In genomic region chr11:8564526-8564925, GRCh38 we compare ENCODE assay signal across 38 cellular contexts.
"Had no signal": no experiment of that assay in that cellular context is flagged by ENCODE, and none has a peak within 500 bp of the region (broad histone marks: within the 10 kb centered on the region; RNA-seq: fewer than 3 reads in every experiment).

No MANE protein-coding gene starts in this region.

- FAIRE-seq: endometrium, frontal cortex, islet of Langerhans, urothelium cell line had no signal

- H3K4me3 ChIP-seq: adrenal gland, cardiac muscle cell, colonic mucosa, esophagus squamous epithelium, ovary, skin epidermis, testis, transverse colon had no signal

- H3K4me1 ChIP-seq: colonic mucosa, testis, transverse colon had no signal

- H3K27me3 ChIP-seq: adrenal gland, cardiac muscle cell, colonic mucosa, esophagus squamous epithelium, ovary, testis, transverse colon had no signal

- H3K27ac ChIP-seq: adrenal gland, cardiac muscle cell, colonic mucosa, epithelial cell of prostate, esophagus squamous epithelium, ovary, skin epidermis, testis, transverse colon, WERI-Rb-1 had no signal

- H3K36me3 ChIP-seq: adrenal gland, cardiac muscle cell, colonic mucosa, esophagus squamous epithelium, ovary, transverse colon, WERI-Rb-1 had no signal

- H3K9me3 ChIP-seq: adrenal gland, colonic mucosa, ovary, testis had no signal

- H3K27ac Mint-ChIP-seq: activated naive CD4-positive, alpha-beta T cell treated with anti-CD3 and anti-CD28 coated beads for 36 hours; activated naive CD8-positive, alpha-beta T cell treated with anti-CD3 and anti-CD28 coated beads for 36 hours; activated T-helper 1 cell treated with anti-CD3 and anti-CD28 coated beads, Interleukin-12 subunit alpha, Interleukin-12 subunit beta, Interleukin-2, Interleukin-4 antibody, amounts not matched to agents 30 ng/mL and 10 ng/mL and 1 ng/mL, durations not matched to agents 14 hours and 24 hours and 36 hours; brain; mesothelial cell of epicardium; nephron progenitor cell; progenitor cell of endocrine pancreas had no signal

- H3K36me3 Mint-ChIP-seq: activated naive CD8-positive, alpha-beta T cell treated with anti-CD3 and anti-CD28 coated beads for 36 hours had no signal

- ATAC-seq: activated CD4-positive, CD25-positive, alpha-beta regulatory T cell treated with anti-CD3 and anti-CD28 coated beads, Interleukin-2, amount 50 U/mL, for 24 hours; sciatic nerve; stimulated activated naive CD8-positive, alpha-beta T cell treated with anti-CD3 and anti-CD28 coated beads, Interleukin-15, Interleukin-2, amounts not matched to agents 100 U/mL and 50 U/mL, for 24 hours had no signal

- H3K27me3 Mint-ChIP-seq: naive B cell, progenitor cell of endocrine pancreas had no signal

- H3K4me3 Mint-ChIP-seq: activated naive CD4-positive, alpha-beta T cell treated with anti-CD3 and anti-CD28 coated beads for 36 hours; activated naive CD8-positive, alpha-beta T cell treated with anti-CD3 and anti-CD28 coated beads for 36 hours; activated T-helper 1 cell treated with anti-CD3 and anti-CD28 coated beads, Interleukin-12 subunit alpha, Interleukin-12 subunit beta, Interleukin-2, Interleukin-4 antibody, amounts not matched to agents 30 ng/mL and 10 ng/mL and 1 ng/mL, durations not matched to agents 14 hours and 24 hours and 36 hours; brain; mesothelial cell of epicardium; naive B cell; nephron progenitor cell had no signal

- DNase-seq: activated CD4-positive, alpha-beta T cell treated with anti-CD3 and anti-CD28 coated beads for 48 hours; activated CD4-positive, alpha-beta T cell treated with anti-CD3 and anti-CD28 coated beads, Interleukin-2, amount 50 U/mL, for 48 hours; activated CD8-positive, alpha-beta memory T cell treated with anti-CD3 and anti-CD28 coated beads for 24 hours; activated CD8-positive, alpha-beta memory T cell treated with anti-CD3 and anti-CD28 coated beads, Interleukin-2, amount 50 U/mL, for 4 hours; activated effector memory CD4-positive, alpha-beta T cell treated with anti-CD3 and anti-CD28 coated beads, Interleukin-2, amount 50 U/mL, for 16 hours; activated naive CD4-positive, alpha-beta T cell treated with anti-CD3 and anti-CD28 coated beads for 36 hours; activated naive CD8-positive, alpha-beta T cell treated with anti-CD3 and anti-CD28 coated beads for 36 hours; activated T-cell treated with anti-CD3 and anti-CD28 coated beads, Interleukin-2, amount 50 U/mL, for 1 hour; adrenal gland; aorta; cerebellar nuclear complex; colonic mucosa; effector CD8-positive, alpha-beta T cell; esophagus squamous epithelium; mammary epithelial cell; naive B cell; nephron progenitor cell; ovary; retina; stimulated activated CD4-positive, alpha-beta T cell treated with anti-CD3 and anti-CD28 coated beads, Interleukin-12 subunit alpha, Interleukin-12 subunit beta, amount 100 ng/mL, for 4 hours; stimulated activated CD4-positive, alpha-beta T cell treated with anti-CD3 and anti-CD28 coated beads, Interleukin-4, amount 100 ng/mL, for 1 hour; stimulated activated naive CD8-positive, alpha-beta T cell treated with anti-CD3 and anti-CD28 coated beads, Interleukin-15, Interleukin-2, amounts not matched to agents 100 U/mL and 50 U/mL, for 24 hours; testis; transverse colon; WERI-Rb-1 had no signal
